ENCODE assay signal across 16 cellular contexts in genomic region chr3:65714138-65714537, GRCh38.
DNase-seq lines count a peak whose midpoint lies in the region; ATAC-seq and TF ChIP-seq lines count a peak whose summit lies in the region.
"Had no signal": no experiment of that assay in that cellular context is flagged by ENCODE, and none has a peak within 500 bp of the region (broad histone marks: within the 10 kb centered on the region; RNA-seq: fewer than 3 reads in every experiment).

No MANE protein-coding gene starts in this region.

- CTCF ChIA-PET in HEK293 (lab: Yijun Ruan, JAX), result no interaction called here
- CTCF ChIA-PET in activated CD8-positive, alpha-beta T cell treated with anti-CD3 and anti-CD28 coated beads for 36 hours (lab: Charles Lee), result no interaction called here

- no peaks in the 10 kb centered on the region for H3K36me3 ChIP-seq in HEK293 (ENCODE audit: control insufficient read depth in 2 of 2, insufficient read depth in 1 of 2, low read length in 2 of 2)
- no peaks in the 10 kb centered on the region for H3K36me3 ChIP-seq in liver (ENCODE audit: control insufficient read depth in 4 of 4, insufficient read depth in 3 of 4, low read depth in 1 of 4, low read length in 3 of 4)

- H3K36me3 Mint-ChIP-seq in activated CD8-positive, alpha-beta T cell treated with anti-CD3 and anti-CD28 coated beads for 36 hours (ENCODE audit: low read depth), result no peaks in the 10 kb centered on the region
- H3K36me3 Mint-ChIP-seq: T-cell had no signal

- no peaks in the 10 kb centered on the region for H3K9me3 Mint-ChIP-seq in activated CD8-positive, alpha-beta T cell treated with anti-CD3 and anti-CD28 coated beads for 36 hours
- H3K9me3 Mint-ChIP-seq: activated T-cell treated with anti-CD3 and anti-CD28 coated beads, Interleukin-2, amount 50 U/mL, for 4 hours; neural crest cell; T-cell had no signal

- no peaks in the 10 kb centered on the region for H3K27me3 ChIP-seq in liver (ENCODE audit: control insufficient read depth in 4 of 4, insufficient read depth in 4 of 4, low read length in 3 of 4)

- H3K4me1 Mint-ChIP-seq in activated CD8-positive, alpha-beta T cell treated with anti-CD3 and anti-CD28 coated beads for 36 hours (ENCODE audit: low read depth), result no peaks in the 10 kb centered on the region
- H3K4me1 Mint-ChIP-seq: T-cell had no signal

- H3K27ac ChIP-seq in HEK293 (ENCODE audit: extremely low read depth, low read depth, low read length) (no peak overlapping the region), liver (ENCODE audit: low read depth in 1 of 2, low read length in 2 of 2) (no peak overlapping the region)

- 81% methylated on average over 5 of the region's 5 CpGs for WGBS in liver

- H3K9me3 ChIP-seq in HEK293 (ENCODE audit: control insufficient read depth, insufficient read depth, low read depth, low read length) (no peaks in the 10 kb centered on the region), liver (ENCODE audit: control insufficient read depth in 4 of 4, low read length in 3 of 4) (no peaks in the 10 kb centered on the region)

- H3K4me3 ChIP-seq in HEK293 (ENCODE audit: low read depth, low read length), result no peak overlapping the region
- H3K4me3 ChIP-seq in fibroblast of mammary gland (ENCODE audit: control insufficient read depth, low read depth, low read length), result no peak overlapping the region
- no peak overlapping the region for H3K4me3 ChIP-seq in liver (ENCODE audit: low read depth in 1 of 3, low read length in 3 of 3)
- no peak overlapping the region for H3K4me3 ChIP-seq in skeletal muscle cell (ENCODE audit: low read depth, low read length)
- H3K4me3 ChIP-seq: GM12878 had no signal

- DNase-seq in fibroblast of mammary gland (ENCODE audit: low read depth) (peak; percentile 16), skeletal muscle cell (ENCODE audit: low read depth) (peak; percentile 69), posterior cingulate gyrus (no peak), SHP77 (lab: John Stamatoyannopoulos, UW) (no peak)
- no peak for DNase-seq in activated CD8-positive, alpha-beta T cell treated with anti-CD3 and anti-CD28 coated beads for 36 hours
- DNase-seq: activated T-cell treated with anti-CD3 and anti-CD28 coated beads, Interleukin-2, amount 50 U/mL, for 4 hours; amygdala; DMS79 treated with DMSO at 0.1 percent for 48 hours; effector CD8-positive, alpha-beta T cell; NCI-H1092; T-cell had no signal

- no peak overlapping the region for H3K4me3 Mint-ChIP-seq in activated CD8-positive, alpha-beta T cell treated with anti-CD3 and anti-CD28 coated beads for 36 hours
- H3K4me3 Mint-ChIP-seq: activated T-cell treated with anti-CD3 and anti-CD28 coated beads, Interleukin-2, amount 50 U/mL, for 4 hours; neural crest cell; T-cell had no signal

- H3K27me3 Mint-ChIP-seq in activated CD8-positive, alpha-beta T cell treated with anti-CD3 and anti-CD28 coated beads for 36 hours, result no peaks in the 10 kb centered on the region

- no peak for TF ChIP-seq RAD21 in liver (IDR thresholded peaks at IDR 0.05)

- POLR2A ChIA-PET in HEK293 (lab: Yijun Ruan, JAX), result no interaction called here
- POLR2A ChIA-PET in activated CD8-positive, alpha-beta T cell treated with anti-CD3 and anti-CD28 coated beads for 36 hours (lab: Charles Lee), result no interaction called here

- H3K9ac ChIP-seq in liver (ENCODE audit: low read depth in 1 of 2, low read length in 2 of 2), result no peak overlapping the region

- ATAC-seq in HG02885 (IDR thresholded peaks at IDR 0.05; ENCODE audit: poor library complexity, unreplicated experiment), result no peak
- no peak for ATAC-seq in activated CD8-positive, alpha-beta T cell treated with anti-CD3 and anti-CD28 coated beads for 36 hours
- ATAC-seq: activated T-cell treated with anti-CD3 and anti-CD28 coated beads, Interleukin-2, amount 50 U/mL, for 4 hours; GM12878; T-cell had no signal

- H3K27ac Mint-ChIP-seq in activated CD8-positive, alpha-beta T cell treated with anti-CD3 and anti-CD28 coated beads for 36 hours, result no peak overlapping the region
- H3K27ac Mint-ChIP-seq: T-cell had no signal

- H3K4me1 ChIP-seq in HEK293 (ENCODE audit: control insufficient read depth, insufficient read depth, low read length), result 0 out of 2 replicates have a peak, but pooled peaks cover 4% of the 10 kb centered on the region
- no peaks in the 10 kb centered on the region for H3K4me1 ChIP-seq in liver (ENCODE audit: control insufficient read depth in 4 of 4, insufficient read depth in 4 of 4, low read length in 3 of 4)

- TF ChIP-seq CTCF in HEK293 (tag by site-specific recombination; IDR thresholded peaks at IDR 0.05) (no peak), fibroblast of mammary gland (conservative IDR thresholded peaks at IDR 0.05; ENCODE audit: control insufficient read depth, insufficient read depth, low read depth, low read length) (no peak), liver (IDR thresholded peaks at IDR 0.05; ENCODE audit: low read depth, low read length, missing input control) (no peak)
- no peak for TF ChIP-seq CTCF in activated CD8-positive, alpha-beta T cell treated with anti-CD3 and anti-CD28 coated beads for 36 hours (IDR thresholded peaks at IDR 0.05)

- intact Hi-C loops in activated CD8-positive, alpha-beta T cell treated with anti-CD3 and anti-CD28 coated beads for 36 hours (cut with micrococcal nuclease), result no loop called here
- intact Hi-C loops in posterior cingulate gyrus (cut with DNase I), result no loop called here

TF ChIP-seq in HEK293, 187 proteins besides CTCF, POLR2A, EP300 and RAD21:
- TF ChIP-seq ZNF621 (tag by site-specific recombination; IDR thresholded peaks at IDR 0.05) (no peak), ZSCAN23 (tag by site-specific recombination; IDR thresholded peaks at IDR 0.05) (no peak), GLIS1 (tag by site-specific recombination; IDR thresholded peaks at IDR 0.05) (peak; percentile 78), ZNF488 (tag by site-specific recombination; IDR thresholded peaks at IDR 0.05) (no peak), ZBTB20 (tag by site-specific recombination; IDR thresholded peaks at IDR 0.05) (peak; percentile 75)
TF ChIP-seq in HEK293: peak in this region for 2.

TF ChIP-seq in liver, 16 proteins besides CTCF, POLR2A, EP300 and RAD21:
- TF ChIP-seq REST (IDR thresholded peaks at IDR 0.05), result no peak
- TF ChIP-seq RXRA (IDR thresholded peaks at IDR 0.05), result peak; percentile 65 to 74
- TF ChIP-seq NR2F2 (IDR thresholded peaks at IDR 0.05), result peak; percentile 85
- TF ChIP-seq JUND (IDR thresholded peaks at IDR 0.05), result peak in 1 of 2 donors; percentile 42
- TF ChIP-seq SP1 (IDR thresholded peaks at IDR 0.05), result peak; percentile 58
- TF ChIP-seq, protein P1, sequence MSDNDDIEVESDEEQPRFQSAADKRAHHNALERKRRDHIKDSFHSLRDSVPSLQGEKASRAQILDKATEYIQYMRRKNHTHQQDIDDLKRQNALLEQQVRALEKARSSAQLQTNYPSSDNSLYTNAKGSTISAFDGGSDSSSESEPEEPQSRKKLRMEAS (IDR thresholded peaks at IDR 0.05), result no peak

Comparison
In these comparisons a context has a peak if more than half of its experiments do, and no peak if none do; other contexts are left out.
1. DNase-seq: peak in fibroblast of mammary gland (single experiment) and skeletal muscle cell (single experiment); none in activated CD8-positive, alpha-beta T cell treated with anti-CD3 and anti-CD28 coated beads for 36 hours (single experiment), posterior cingulate gyrus (0 of 10) and SHP77 (0 of 2).